Comparison of ENCODE assay signal across 8 cellular contexts in the genomic region with DNA sequence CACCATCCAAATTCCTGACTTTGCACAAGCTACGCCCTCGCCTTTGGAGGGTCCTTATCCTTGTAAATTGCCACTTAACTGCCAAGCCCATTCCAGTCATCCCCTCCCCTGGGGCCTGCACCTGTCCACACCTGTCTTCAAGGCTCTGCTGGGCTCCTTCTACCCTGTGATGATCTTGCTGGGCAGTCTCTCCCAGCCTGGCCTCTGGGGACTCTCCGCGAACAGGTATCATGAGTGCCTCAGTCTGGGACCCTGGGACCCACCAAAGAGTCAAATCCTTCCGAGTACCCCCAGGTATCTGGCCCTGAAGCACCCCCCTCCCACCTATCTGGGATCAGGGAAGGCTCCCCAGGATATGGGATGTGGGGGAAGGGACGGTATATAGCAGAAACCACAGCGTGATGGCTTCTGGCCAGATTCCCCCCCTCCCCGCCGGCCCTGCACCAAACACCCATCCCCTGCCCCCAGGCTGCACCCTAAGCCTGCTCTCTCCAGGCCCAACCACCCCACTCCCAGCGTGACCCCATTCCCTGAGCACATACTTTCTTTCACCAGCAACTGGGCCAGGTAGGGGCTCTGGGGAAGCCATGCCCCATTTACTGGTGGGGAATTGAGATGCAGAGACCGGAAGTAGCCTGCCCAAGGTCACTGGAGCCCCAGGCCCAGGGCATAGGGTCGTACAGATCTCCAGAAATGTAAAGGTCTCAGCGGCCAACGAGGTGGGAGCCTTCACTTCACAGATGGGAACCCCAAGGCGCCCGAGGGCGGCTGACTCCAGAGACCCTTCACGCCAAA. TPM values are rescaled to one million over a fixed set of nuclear protein-coding genes. Genes with fewer than 3 reads are reported as not detected.
A peak's percentile ranks its signal among the peaks of the same experiment; 100 is the strongest.
DNase-seq lines count a peak whose midpoint lies in the region; ATAC-seq, FAIRE-seq and TF ChIP-seq lines count a peak whose summit lies in the region.

No MANE protein-coding gene starts in this region.

- no peak for FAIRE-seq in kidney (lab: Jason Lieb, UNC)

- H3K27ac Mint-ChIP-seq in activated naive CD8-positive, alpha-beta T cell treated with anti-CD3 and anti-CD28 coated beads for 36 hours, result peak overlapping the region; percentile 20

- H3K36me3 Mint-ChIP-seq in activated naive CD8-positive, alpha-beta T cell treated with anti-CD3 and anti-CD28 coated beads for 36 hours, result peaks cover 2% of the 10 kb centered on the region

- no peaks in the 10 kb centered on the region for H3K9me3 Mint-ChIP-seq in activated naive CD8-positive, alpha-beta T cell treated with anti-CD3 and anti-CD28 coated beads for 36 hours

- no peak for DNase-seq in activated naive CD8-positive, alpha-beta T cell treated with anti-CD3 and anti-CD28 coated beads for 36 hours
- peak; percentile 71 for DNase-seq in kidney
- DNase-seq in tibial artery, result no peak
- DNase-seq in ureter (ENCODE audit: low spot score), result no peak
- no peak for DNase-seq in T1000 (lab: John Stamatoyannopoulos, UW)
- no peak for DNase-seq in cerebellum (ENCODE audit: low spot score)

- peaks cover 32% of the 10 kb centered on the region for H3K79me2 ChIP-seq in ACC112 (ENCODE audit: control insufficient read depth, insufficient read depth, low read length, unreplicated experiment)

- TF ChIP-seq CTCF in kidney (IDR thresholded peaks at IDR 0.05; ENCODE audit: borderline replicate concordance, extremely low read depth, insufficient read depth) (no peak), tibial artery (IDR thresholded peaks at IDR 0.05) (no peak)

- intact Hi-C loops in kidney (cut with DNase I), result no loop called here
- intact Hi-C loops in tibial artery (cut with DNase I; ENCODE audit: low total_unique reads), result no loop called here

- H3K36me3 ChIP-seq in ACC112 (ENCODE audit: insufficient read depth, low read length), result no peaks in the 10 kb centered on the region
- no peaks in the 10 kb centered on the region for H3K36me3 ChIP-seq in kidney (ENCODE audit: control insufficient read depth in 1 of 2, insufficient read depth in 2 of 2, low read length in 2 of 2)
- H3K36me3 ChIP-seq in tibial artery, result peaks cover 0 to 21% (median 3%) of the 10 kb centered on the region in 3 donors

- peak overlapping the region; percentile 95 for H3K4me3 ChIP-seq in ACC112 (ENCODE audit: low read depth, low read length)
- peak overlapping the region; percentile 76 to 78 for H3K4me3 ChIP-seq in kidney (ENCODE audit: low read length in 2 of 2)
- peak overlapping the region; percentile 60 to 71 for H3K4me3 ChIP-seq in tibial artery

- H2AFZ ChIP-seq in ACC112 (ENCODE audit: low read length, unreplicated experiment), result peak overlapping the region; percentile 93

- no peak overlapping the region for H3K27ac ChIP-seq in ACC112 (ENCODE audit: low read depth, low read length)
- no peak overlapping the region for H3K27ac ChIP-seq in kidney (ENCODE audit: low read depth in 2 of 2, low read length in 2 of 2)
- peak overlapping the region; percentile 42 to 50 for H3K27ac ChIP-seq in tibial artery

- H3K27me3 Mint-ChIP-seq in activated naive CD8-positive, alpha-beta T cell treated with anti-CD3 and anti-CD28 coated beads for 36 hours, result no peaks in the 10 kb centered on the region

- H3K9me3 ChIP-seq in kidney (ENCODE audit: control insufficient read depth in 1 of 2, low read length in 2 of 2) (no peaks in the 10 kb centered on the region), tibial artery (no peaks in the 10 kb centered on the region)

- H3K9ac ChIP-seq in kidney (ENCODE audit: low read length in 2 of 2), result peak overlapping the region; percentile 52 to 63

- peaks cover 40% of the 10 kb centered on the region for H3K4me1 Mint-ChIP-seq in activated naive CD8-positive, alpha-beta T cell treated with anti-CD3 and anti-CD28 coated beads for 36 hours

- ATAC-seq in HG02588 (IDR thresholded peaks at IDR 0.05; ENCODE audit: unreplicated experiment), result peak; percentile 4

- H3K4me1 ChIP-seq in ACC112 (ENCODE audit: control insufficient read depth, insufficient read depth, low read length, unreplicated experiment) (peaks cover 19% of the 10 kb centered on the region), kidney (ENCODE audit: control insufficient read depth in 1 of 2, insufficient read depth in 1 of 2, low read depth in 1 of 2, low read length in 2 of 2) (peaks cover 5 to 7% of the 10 kb centered on the region in 2 donors), tibial artery (peaks cover 0 to 21% (median 20%) of the 10 kb centered on the region in 4 donors)

- H3K4me3 Mint-ChIP-seq in activated naive CD8-positive, alpha-beta T cell treated with anti-CD3 and anti-CD28 coated beads for 36 hours, result peak overlapping the region; percentile 92

- H3K27me3 ChIP-seq in ACC112 (ENCODE audit: insufficient read depth, low read length) (no peaks in the 10 kb centered on the region), tibial artery (no peaks in the 10 kb centered on the region)

RNA-seq across cellular contexts. Expression of a gene that starts 0.7 kb away (rescaled TPM):
- total RNA-seq in activated naive CD8-positive, alpha-beta T cell treated with anti-CD3 and anti-CD28 coated beads for 36 hours, result 10 to 100 TPM; 49.3 to 52.3 TPM
- 80.8 TPM for total RNA-seq in kidney
- polyA plus RNA-seq in kidney (ENCODE audit: insufficient read depth, low read depth, low replicate concordance), result 58.2 TPM
- total RNA-seq in ureter, result 86.2 TPM
- 23.0 TPM for total RNA-seq in cerebellum

RNA-seq across cellular contexts. Expression of a gene that starts 42.4 kb away (rescaled TPM):
- total RNA-seq in activated naive CD8-positive, alpha-beta T cell treated with anti-CD3 and anti-CD28 coated beads for 36 hours, result 1 to 10 TPM; 6.2 to 6.4 TPM
- total RNA-seq in kidney (40.7 TPM), ureter (66.7 TPM), cerebellum (14.5 TPM)
- polyA plus RNA-seq in kidney (ENCODE audit: insufficient read depth, low read depth, low replicate concordance), result 127 TPM

Comparison
In these comparisons a context has a peak if more than half of its experiments do, and no peak if none do; other contexts are left out.
1. H3K27ac ChIP-seq: peak in tibial artery (2 of 2); none in ACC112 (single experiment) and kidney (0 of 2).
2. Peak in every context shown above with its lines, with median percentiles within 50 percentile points of each other: H3K4me3 ChIP-seq.